Comparison of ENCODE assay signal across 32 cellular contexts in genomic region chr4:61211781-61212180, GRCh38. TPM values are rescaled to one million over a fixed set of nuclear protein-coding genes. Genes with fewer than 3 reads are reported as not detected.
"Had no signal": no experiment of that assay in that cellular context is flagged by ENCODE, and none has a peak within 500 bp of the region (broad histone marks: within the 10 kb centered on the region; RNA-seq: fewer than 3 reads in every experiment).

No MANE protein-coding gene starts in this region.

- H3K27me3 Mint-ChIP-seq: activated CD4-positive, alpha-beta memory T cell treated with anti-CD3 and anti-CD28 coated beads, Interleukin-2, amount 10 ng/mL, durations not matched to agents 7 days and 5 days; activated CD4-positive, alpha-beta T cell treated with anti-CD3 and anti-CD28 coated beads, Interleukin-2, amount 10 ng/mL, durations not matched to agents 7 days and 5 days; activated T-helper 17 cell treated with anti-CD3 and anti-CD28 coated beads, Interleukin-2, amount 50 U/mL, for 72 hours; central memory CD8-positive, alpha-beta T cell; stimulated activated memory B cell treated with anti-CD40 and anti-IgM and Interleukin-4, amounts not matched to agents 10 μg/mL and 1 μg/mL and 100 μg/mL, for 72 hours; stimulated activated naive CD8-positive, alpha-beta T cell treated with anti-CD3 and anti-CD28 coated beads, Interleukin-15, amount 100 ng/mL, for 72 hours had no signal

- H3K4me3 ChIP-seq: breast epithelium, colonic mucosa, gastrocnemius medialis, hepatocyte, pancreas, right atrium auricular region, smooth muscle cell, suprapubic skin, tibial nerve had no signal

- DNase-seq: activated CD4-positive, alpha-beta memory T cell treated with anti-CD3 and anti-CD28 coated beads, Interleukin-2, amount 10 ng/mL, durations not matched to agents 7 days and 5 days; activated CD4-positive, alpha-beta T cell treated with anti-CD3 and anti-CD28 coated beads for 1 hour; activated CD4-positive, alpha-beta T cell treated with anti-CD3 and anti-CD28 coated beads, Interleukin-2, amount 10 ng/mL, durations not matched to agents 7 days and 5 days; activated gamma-delta T cell treated with Interleukin-2 at 50 U/mL for 16 hours; activated naive CD4-positive, alpha-beta T cell treated with anti-CD3 and anti-CD28 coated beads, Interleukin-2, amount 50 U/mL, for 16 hours; activated T-cell treated with anti-CD3 and anti-CD28 coated beads, Interleukin-2, amount 50 U/mL, for 4 hours; amygdala; colonic mucosa; effector memory CD4-positive, alpha-beta T cell; gastrocnemius medialis; left cardiac atrium; left ventricle myocardium superior; mammary epithelial cell; naive B cell; pancreas; stimulated activated CD4-positive, alpha-beta T cell treated with anti-CD3 and anti-CD28 coated beads, Interleukin-1b, Interleukin-23, amount 100 ng/mL, for 48 hours; stimulated activated CD4-positive, alpha-beta T cell treated with anti-CD3 and anti-CD28 coated beads, Interleukin-4, amount 100 ng/mL, for 4 hours; stimulated activated CD8-positive, alpha-beta memory T cell treated with anti-CD3 and anti-CD28 coated beads, Interleukin-4, amount 100 ng/mL, for 48 hours; stimulated activated naive CD8-positive, alpha-beta T cell treated with anti-CD3 and anti-CD28 coated beads, Interleukin-15, amount 100 ng/mL, for 72 hours; T-helper 2 cell had no signal

- H3K27ac ChIP-seq: breast epithelium, colonic mucosa, gastrocnemius medialis, hepatocyte, pancreas, right atrium auricular region, suprapubic skin, tibial nerve had no signal

- H3K36me3 Mint-ChIP-seq: naive B cell; stimulated activated memory B cell treated with anti-CD40 and anti-IgM and Interleukin-4, amounts not matched to agents 10 μg/mL and 1 μg/mL and 100 μg/mL, for 72 hours had no signal

- H3K27ac Mint-ChIP-seq: activated CD4-positive, alpha-beta memory T cell treated with anti-CD3 and anti-CD28 coated beads, Interleukin-2, amount 10 ng/mL, durations not matched to agents 7 days and 5 days; activated CD4-positive, alpha-beta T cell treated with anti-CD3 and anti-CD28 coated beads, Interleukin-2, amount 10 ng/mL, durations not matched to agents 7 days and 5 days; activated T-helper 17 cell treated with anti-CD3 and anti-CD28 coated beads, Interleukin-2, amount 50 U/mL, for 72 hours; mesothelial cell of epicardium; naive B cell; stimulated activated memory B cell treated with anti-CD40 and anti-IgM and Interleukin-4, amounts not matched to agents 10 μg/mL and 1 μg/mL and 100 μg/mL, for 72 hours; stimulated activated naive CD8-positive, alpha-beta T cell treated with anti-CD3 and anti-CD28 coated beads, Interleukin-15, amount 100 ng/mL, for 72 hours; WTC11 had no signal

- ATAC-seq: activated T-cell treated with anti-CD3 and anti-CD28 coated beads, Interleukin-2, amount 50 U/mL, for 4 hours; activated T-helper 17 cell treated with anti-CD3 and anti-CD28 coated beads, Interleukin-2, amount 50 U/mL, for 72 hours; gastrocnemius medialis; left cardiac atrium; left ventricle myocardium superior; pancreas; stimulated activated memory B cell treated with anti-CD40 and anti-IgM and Interleukin-4, amounts not matched to agents 10 μg/mL and 1 μg/mL and 100 μg/mL, for 72 hours; stimulated activated naive CD8-positive, alpha-beta T cell treated with anti-CD3 and anti-CD28 coated beads, Interleukin-15, amount 100 ng/mL, for 72 hours; WTC11 had no signal

- H3K9me3 ChIP-seq: breast epithelium, colonic mucosa, gastrocnemius medialis, pancreas, right atrium auricular region, suprapubic skin, tibial nerve had no signal

- H3K4me1 ChIP-seq: breast epithelium, colonic mucosa, gastrocnemius medialis, pancreas, right atrium auricular region, suprapubic skin had no signal

- H3K9me3 Mint-ChIP-seq: activated CD4-positive, alpha-beta memory T cell treated with anti-CD3 and anti-CD28 coated beads, Interleukin-2, amount 10 ng/mL, durations not matched to agents 7 days and 5 days; activated T-cell treated with anti-CD3 and anti-CD28 coated beads, Interleukin-2, amount 50 U/mL, for 4 hours; central memory CD8-positive, alpha-beta T cell; mesothelial cell of epicardium; stimulated activated memory B cell treated with anti-CD40 and anti-IgM and Interleukin-4, amounts not matched to agents 10 μg/mL and 1 μg/mL and 100 μg/mL, for 72 hours; stimulated activated naive CD8-positive, alpha-beta T cell treated with anti-CD3 and anti-CD28 coated beads, Interleukin-15, amount 100 ng/mL, for 72 hours had no signal

- H3K27me3 ChIP-seq: breast epithelium, colonic mucosa, gastrocnemius medialis, hepatocyte, pancreas, right atrium auricular region, tibial nerve had no signal

- H3K36me3 ChIP-seq: breast epithelium, colonic mucosa, gastrocnemius medialis, pancreas, right atrium auricular region, suprapubic skin, tibial nerve had no signal

- H3K4me3 Mint-ChIP-seq: activated CD4-positive, alpha-beta memory T cell treated with anti-CD3 and anti-CD28 coated beads, Interleukin-2, amount 10 ng/mL, durations not matched to agents 7 days and 5 days; activated CD4-positive, alpha-beta T cell treated with anti-CD3 and anti-CD28 coated beads, Interleukin-2, amount 10 ng/mL, durations not matched to agents 7 days and 5 days; activated T-cell treated with anti-CD3 and anti-CD28 coated beads, Interleukin-2, amount 50 U/mL, for 4 hours; activated T-helper 17 cell treated with anti-CD3 and anti-CD28 coated beads, Interleukin-2, amount 50 U/mL, for 72 hours; central memory CD8-positive, alpha-beta T cell; mesothelial cell of epicardium; naive B cell; stimulated activated memory B cell treated with anti-CD40 and anti-IgM and Interleukin-4, amounts not matched to agents 10 μg/mL and 1 μg/mL and 100 μg/mL, for 72 hours; stimulated activated naive CD8-positive, alpha-beta T cell treated with anti-CD3 and anti-CD28 coated beads, Interleukin-15, amount 100 ng/mL, for 72 hours; WTC11 had no signal

- H3K4me1 Mint-ChIP-seq: activated CD4-positive, alpha-beta memory T cell treated with anti-CD3 and anti-CD28 coated beads, Interleukin-2, amount 10 ng/mL, durations not matched to agents 7 days and 5 days; activated CD4-positive, alpha-beta T cell treated with anti-CD3 and anti-CD28 coated beads, Interleukin-2, amount 10 ng/mL, durations not matched to agents 7 days and 5 days; activated T-helper 17 cell treated with anti-CD3 and anti-CD28 coated beads, Interleukin-2, amount 50 U/mL, for 72 hours; central memory CD8-positive, alpha-beta T cell; naive B cell; stimulated activated memory B cell treated with anti-CD40 and anti-IgM and Interleukin-4, amounts not matched to agents 10 μg/mL and 1 μg/mL and 100 μg/mL, for 72 hours; stimulated activated naive CD8-positive, alpha-beta T cell treated with anti-CD3 and anti-CD28 coated beads, Interleukin-15, amount 100 ng/mL, for 72 hours had no signal

RNA-seq across cellular contexts. Expression of gene ADGRL3, which starts 11.7 kb away (rescaled TPM):
- total RNA-seq: activated CD4-positive, alpha-beta memory T cell treated with anti-CD3 and anti-CD28 coated beads, Interleukin-2, amount 10 ng/mL, durations not matched to agents 7 days and 5 days; activated CD4-positive, alpha-beta T cell treated with anti-CD3 and anti-CD28 coated beads, Interleukin-2, amount 10 ng/mL, durations not matched to agents 7 days and 5 days; activated T-cell treated with anti-CD3 and anti-CD28 coated beads, Interleukin-2, amount 50 U/mL, for 4 hours; activated T-helper 17 cell treated with anti-CD3 and anti-CD28 coated beads, Interleukin-2, amount 50 U/mL, for 72 hours; pulmonary artery endothelial cell had no signal
